In genomic region chr15:68228143-68228970, GRCh38 we compare ENCODE assay signal across 2 cellular contexts.
A peak's percentile ranks its signal among the peaks of the same experiment; 100 is the strongest.
TF ChIP-seq lines count a peak whose summit lies in the region.

No MANE protein-coding gene starts in this region.

TF ChIP-seq in K562, 482 proteins besides CTCF, POLR2A, EP300 and RAD21 (continues in another document):
- TF ChIP-seq E4F1 (CRISPR knock-in tag; IDR thresholded peaks at IDR 0.05; ENCODE audit: borderline replicate concordance), result no peak
- no peak for TF ChIP-seq CBFA2T3 (IDR thresholded peaks at IDR 0.05)
- TF ChIP-seq KAT7 (CRISPR knock-in tag; IDR thresholded peaks at IDR 0.05; ENCODE audit: borderline replicate concordance), result peak; percentile 58
- TF ChIP-seq TCFL5 (CRISPR knock-in tag; conservative IDR thresholded peaks at IDR 0.05), result no peak
- TF ChIP-seq ZNF263 (CRISPR knock-in tag; IDR thresholded peaks at IDR 0.05; ENCODE audit: borderline replicate concordance), result no peak
- TF ChIP-seq CHD1 (IDR thresholded peaks at IDR 0.05; ENCODE audit: low read length), result peak; percentile 30
- TF ChIP-seq PRDM10 (IDR thresholded peaks at IDR 0.05; ENCODE audit: partially characterized antibody), result peak; percentile 70
- TF ChIP-seq ESRRB (CRISPR knock-in tag; IDR thresholded peaks at IDR 0.05; ENCODE audit: borderline replicate concordance), result no peak
- peak; percentile 85 for TF ChIP-seq HDGF (IDR thresholded peaks at IDR 0.05)
- no peak for TF ChIP-seq ARID3B (CRISPR knock-in tag; IDR thresholded peaks at IDR 0.05; ENCODE audit: borderline replicate concordance)
- 0 out of 2 replicates have a peak, but pooled peaks have one; percentile 16 for TF ChIP-seq L3MBTL2 (IDR thresholded peaks at IDR 0.05)
- TF ChIP-seq BCOR (IDR thresholded peaks at IDR 0.05), result peak; percentile 99
- peak; percentile 51; the same call in 1 of the 2 replicates for TF ChIP-seq ADNP (tag; IDR thresholded peaks at IDR 0.05)
- no peak for TF ChIP-seq ELF1 (tag; IDR thresholded peaks at IDR 0.05)
- TF ChIP-seq CEBPB (tag; IDR thresholded peaks at IDR 0.05), result peak; percentile 84
- no peak for TF ChIP-seq THAP7 (CRISPR knock-in tag; IDR thresholded peaks at IDR 0.05)
- TF ChIP-seq BRCA1 (IDR thresholded peaks at IDR 0.05), result no peak
- no peak for TF ChIP-seq BRCA1 (CRISPR knock-in tag; IDR thresholded peaks at IDR 0.05)
- TF ChIP-seq ZNF75A (CRISPR knock-in tag; IDR thresholded peaks at IDR 0.05), result no peak
- TF ChIP-seq HDAC2 (IDR thresholded peaks at IDR 0.05), result peak; percentile 94
- TF ChIP-seq ZBTB34 (CRISPR knock-in tag; IDR thresholded peaks at IDR 0.05), result no peak

TF ChIP-seq in liver, 16 proteins besides CTCF, POLR2A, EP300 and RAD21:
- no peak for TF ChIP-seq NR2F2 (IDR thresholded peaks at IDR 0.05)
- TF ChIP-seq JUND (IDR thresholded peaks at IDR 0.05), result no peak
- TF ChIP-seq REST (IDR thresholded peaks at IDR 0.05), result no peak
- no peak for TF ChIP-seq MAX (IDR thresholded peaks at IDR 0.05)
- no peak for TF ChIP-seq YY1 (IDR thresholded peaks at IDR 0.05)
- no peak for TF ChIP-seq HNF4A (conservative IDR thresholded peaks at IDR 0.05)
- TF ChIP-seq FOXA1 (IDR thresholded peaks at IDR 0.05), result no peak
- TF ChIP-seq EGR1 (IDR thresholded peaks at IDR 0.05; ENCODE audit: low read depth in 2 of 2), result no peak
- no peak for TF ChIP-seq SP1 (IDR thresholded peaks at IDR 0.05)
- no peak for TF ChIP-seq GABPA (IDR thresholded peaks at IDR 0.05 in 1 of 2, conservative IDR thresholded peaks at IDR 0.05 in 1 of 2)
- no peak for TF ChIP-seq ATF3 (IDR thresholded peaks at IDR 0.05)
- TF ChIP-seq TAF1 (conservative IDR thresholded peaks at IDR 0.05), result no peak
- TF ChIP-seq ZBTB33 (IDR thresholded peaks at IDR 0.05), result no peak
- TF ChIP-seq HNF4G (IDR thresholded peaks at IDR 0.05), result no peak
- no peak for TF ChIP-seq FOXA2 (IDR thresholded peaks at IDR 0.05)
- TF ChIP-seq RXRA (IDR thresholded peaks at IDR 0.05), result no peak
TF ChIP-seq in liver: peak in this region for 0.
